ENCODE assay signal across 12 cellular contexts in genomic region chr14:105857223-105857815, GRCh38.
DNase-seq lines count a peak whose midpoint lies in the region; ATAC-seq, FAIRE-seq and TF ChIP-seq lines count a peak whose summit lies in the region.
"Had no signal": no experiment of that assay in that cellular context is flagged by ENCODE, and none has a peak within 500 bp of the region (broad histone marks: within the 10 kb centered on the region; RNA-seq: fewer than 3 reads in every experiment).

No MANE protein-coding gene starts in this region.

- H3K36me3 ChIP-seq in Loucy (ENCODE audit: insufficient read depth, low read length) (peaks cover 28% of the 10 kb centered on the region; the same call in 1 of the 2 replicates), GM12878 (ENCODE audit: control insufficient read depth in 2 of 2, insufficient read depth in 2 of 2, low read length in 1 of 2) (peaks cover 13 to 70% of the 10 kb centered on the region in 2 experiments), trophoblast cell (ENCODE audit: control insufficient read depth in 1 of 2, insufficient read depth in 2 of 2, low read length in 2 of 2) (no peaks in the 10 kb centered on the region), ascending aorta (no peaks in the 10 kb centered on the region)
- H3K36me3 ChIP-seq: esophagus muscularis mucosa had no signal

- no peak overlapping the region for H2BK12ac ChIP-seq in trophoblast cell (ENCODE audit: low read length)

- peak; percentile 10 for DNase-seq in D341Med (ENCODE audit: low spot score)
- DNase-seq in GM12878 (ENCODE audit: low read depth, low spot score) = no peak
- no peak for DNase-seq in trophoblast cell
- no peak for DNase-seq in NOMO-1 (lab: John Stamatoyannopoulos, UW; ENCODE audit: unreplicated experiment in 2 of 2)
- DNase-seq in occipital lobe (lab: John Stamatoyannopoulos, UW) = no peak
- no peak for DNase-seq in ascending aorta (ENCODE audit: low spot score in 2 of 2)
- DNase-seq: NCI-H1092, NCI-H524 had no signal

- H3K23ac ChIP-seq in trophoblast cell (ENCODE audit: low read length) = no peak overlapping the region

- H3K27me3 ChIP-seq in Loucy (ENCODE audit: insufficient read depth, low read length, poor library complexity, severe bottlenecking) = no peaks in the 10 kb centered on the region
- no peaks in the 10 kb centered on the region for H3K27me3 ChIP-seq in GM12878 (replicated peaks in 1 of 2; ENCODE audit: control insufficient read depth in 2 of 2, insufficient read depth in 2 of 2, low read length in 1 of 2)
- no peaks in the 10 kb centered on the region for H3K27me3 ChIP-seq in trophoblast cell (ENCODE audit: insufficient read depth, low read length)
- H3K27me3 ChIP-seq in ascending aorta = no peaks in the 10 kb centered on the region

- H3K18ac ChIP-seq in trophoblast cell (ENCODE audit: low read length) = no peak overlapping the region

- H2AK5ac ChIP-seq in trophoblast cell (ENCODE audit: low read length) = no peak overlapping the region

- H4K8ac ChIP-seq in trophoblast cell (ENCODE audit: low read depth, low read length) = no peak overlapping the region

- no peaks in the 10 kb centered on the region for H3K9me2 ChIP-seq in Loucy (replicated peaks; ENCODE audit: low read depth, low read length)

- H3K14ac ChIP-seq in trophoblast cell (ENCODE audit: low read length) = no peak overlapping the region

- RAD21 ChIA-PET in GM12878 (lab: Charles Lee; ENCODE audit: unreplicated experiment) = interaction anchor here (0.8 to 9.4 kb wide), 6 partner anchors 39 to 514 kb away, joined by 3 to 119 read pairs (median 12); no protein-coding TSS in a partner anchor

- no peaks in the 10 kb centered on the region for H3K79me1 ChIP-seq in trophoblast cell (ENCODE audit: low read length)

- WGBS in GM12878 (ENCODE audit: insufficient coverage, insufficient replicate concordance, low lambda C conversion rate, missing lambda C conversion rate) = no CpG with 5 or more reads among the region's 1 CpG
- WGBS in trophoblast cell (ENCODE audit: extremely low coverage, insufficient coverage, insufficient read length) = no CpG with 5 or more reads among the region's 1 CpG

- H2BK5ac ChIP-seq in trophoblast cell (ENCODE audit: low read depth, low read length, poor library complexity) = no peak overlapping the region

- peaks cover 50% of the 10 kb centered on the region for H3K4me1 ChIP-seq in Loucy (ENCODE audit: insufficient read depth, low read length, poor library complexity, severe bottlenecking)
- no peaks in the 10 kb centered on the region; the same call in 1 of the 2 replicates for H3K4me1 ChIP-seq in GM12878 (ENCODE audit: control insufficient read depth, insufficient read depth, low read length)
- H3K4me1 ChIP-seq in trophoblast cell (ENCODE audit: control insufficient read depth in 1 of 2, insufficient read depth in 2 of 2, low read length in 2 of 2) = no peaks in the 10 kb centered on the region
- H3K4me1 ChIP-seq in ascending aorta = no peaks in the 10 kb centered on the region
- H3K4me1 ChIP-seq: esophagus muscularis mucosa had no signal

- intact Hi-C loops in GM12878 (cut with micrococcal nuclease; ENCODE audit: unreplicated experiment) = no loop called here
- intact Hi-C loops in ascending aorta (cut with DNase I) = no loop called here

- H4K20me1 ChIP-seq in Loucy (ENCODE audit: insufficient read depth, low read length, poor library complexity, severe bottlenecking) = peaks cover 8% of the 10 kb centered on the region
- H4K20me1 ChIP-seq in GM12878 (ENCODE audit: control insufficient read depth, insufficient read depth) = no peaks in the 10 kb centered on the region

- H3K27ac ChIP-seq in GM12878 (ENCODE audit: control insufficient read depth, insufficient read depth) (peak overlapping the region; percentile 98), trophoblast cell (ENCODE audit: low read depth, low read length) (no peak overlapping the region), ascending aorta (no peak overlapping the region)
- H3K27ac ChIP-seq: esophagus muscularis mucosa had no signal

- TF ChIP-seq RAD21 in GM12878 (IDR thresholded peaks at IDR 0.05; ENCODE audit: insufficient read depth, low read depth, low read length) = no peak

- peaks cover 74% of the 10 kb centered on the region for H3K79me2 ChIP-seq in Loucy (ENCODE audit: insufficient read depth, low read length)
- H3K79me2 ChIP-seq in GM12878 (ENCODE audit: control insufficient read depth, insufficient read depth, low read length) = peaks cover 77% of the 10 kb centered on the region
- H3K79me2 ChIP-seq in trophoblast cell (ENCODE audit: control insufficient read depth, insufficient read depth, low read length, poor library complexity) = no peaks in the 10 kb centered on the region

- SMC1A ChIA-PET in GM12878 (lab: Charles Lee; ENCODE audit: uncharacterized antibody, unreplicated experiment) = interaction anchor here (1.1 to 5.2 kb wide), 7 partner anchors 38 to 451 kb away, joined by 3 to 25 read pairs (median 4); no protein-coding TSS in a partner anchor

- H2AFZ ChIP-seq in Loucy (ENCODE audit: low read length) (no peak overlapping the region), GM12878 (ENCODE audit: control insufficient read depth, low read depth, low read length) (no peak overlapping the region), trophoblast cell (ENCODE audit: insufficient read depth, low read length, poor library complexity) (no peak overlapping the region)

- no peak overlapping the region for H3K4ac ChIP-seq in trophoblast cell (ENCODE audit: low read depth, low read length)

- ATAC-seq in GM12878 (peak; percentile 2), GM21825 (IDR thresholded peaks at IDR 0.05; ENCODE audit: unreplicated experiment) (no peak)

- FAIRE-seq in GM12878 (lab: Jason Lieb, UNC) = no peak
- FAIRE-seq: D721Med had no signal

- TF ChIP-seq POLR2A in GM12878 (IDR thresholded peaks at IDR 0.05; ENCODE audit: low read depth, low read length) = peak; percentile 63

- TF ChIP-seq CTCF in Loucy (conservative IDR thresholded peaks at IDR 0.05; ENCODE audit: low read length) (no peak), GM12878 (IDR thresholded peaks at IDR 0.05 in 2 of 3, conservative IDR thresholded peaks at IDR 0.05 in 1 of 3; ENCODE audit: control insufficient read depth in 2 of 3, extremely low read depth in 1 of 3, insufficient read depth in 1 of 3, low read depth in 3 of 3, low read length in 3 of 3) (no peak), ascending aorta (IDR thresholded peaks at IDR 0.05) (no peak)

- no peak overlapping the region for H2BK120ac ChIP-seq in trophoblast cell (ENCODE audit: insufficient read depth, low read length, poor library complexity)

- no peak for TF ChIP-seq EP300 in GM12878 (IDR thresholded peaks at IDR 0.05; ENCODE audit: borderline replicate concordance in 1 of 2, control insufficient read depth in 1 of 2, low read depth in 2 of 2, low read length in 2 of 2)

- H4K12ac ChIP-seq in trophoblast cell (ENCODE audit: low read depth, low read length) = no peak overlapping the region

- peak overlapping the region; percentile 75 for H3K4me3 ChIP-seq in Loucy (ENCODE audit: low read length, poor library complexity, severe bottlenecking)
- peak overlapping the region; percentile 47; the same call in 1 of the 2 replicates for H3K4me3 ChIP-seq in GM12878
- H3K4me3 ChIP-seq in trophoblast cell (ENCODE audit: low read depth, low read length) = peak overlapping the region; percentile 21
- no peak overlapping the region for H3K4me3 ChIP-seq in ascending aorta
- H3K4me3 ChIP-seq: esophagus muscularis mucosa had no signal

- BruUV-seq in GM12878 (replicated peaks; lab: Mats Ljungman, UMichigan) = no TSS peak

- in situ Hi-C loops in GM12878 (cut with MboI) = loop anchor here (25.0 kb wide), 1 partner anchor 680 kb away; no protein-coding TSS in a partner anchor

- H3K9ac ChIP-seq in Loucy (ENCODE audit: low read depth, low read length, poor library complexity, severe bottlenecking) (peak overlapping the region; percentile 80), GM12878 (ENCODE audit: control insufficient read depth, insufficient read depth, low read length) (peak overlapping the region; percentile 100), trophoblast cell (ENCODE audit: low read length) (no peak overlapping the region)

- CTCF ChIA-PET in GM12878 (lab: Yijun Ruan, JAX) = interaction anchor here (0.5 to 8.2 kb wide), 13 partner anchors 25 to 560 kb away, joined by 3 to 180 read pairs (median 5); no protein-coding TSS in a partner anchor

- H3F3A ChIP-seq in Loucy (ENCODE audit: low read depth) = peaks cover 18% of the 10 kb centered on the region

- H3K4me2 ChIP-seq in Loucy (ENCODE audit: low read depth, low read length, poor library complexity, severe bottlenecking) (peak overlapping the region; percentile 92), GM12878 (ENCODE audit: control insufficient read depth, insufficient read depth) (peak overlapping the region; percentile 71), trophoblast cell (ENCODE audit: low read length) (no peak overlapping the region)

- POLR2A ChIA-PET in GM12878 (lab: Charles Lee) = interaction anchor here (1.3 to 8.5 kb wide), 4 partner anchors 10 to 415 kb away, joined by 3 to 88 read pairs (median 8); no protein-coding TSS in a partner anchor

- H3K9me3 ChIP-seq in Loucy (ENCODE audit: insufficient read depth, low read depth, low read length) (no peaks in the 10 kb centered on the region), GM12878 (replicated peaks; ENCODE audit: control insufficient read depth, insufficient read depth, low read length) (no peaks in the 10 kb centered on the region; the same call in none of the 3 replicates), trophoblast cell (ENCODE audit: insufficient read depth, low read depth, low read length) (peaks cover 86% of the 10 kb centered on the region), ascending aorta (no peaks in the 10 kb centered on the region)
- H3K9me3 ChIP-seq: esophagus muscularis mucosa had no signal

- no peak overlapping the region for H4K91ac ChIP-seq in trophoblast cell (ENCODE audit: low read depth, low read length)

TF ChIP-seq in GM12878, 131 proteins besides CTCF, POLR2A, EP300 and RAD21 (continues in another document):
- TF ChIP-seq KAT2A (conservative IDR thresholded peaks at IDR 0.05; ENCODE audit: control insufficient read depth, low read depth, low read length) (no peak), MLLT1 (IDR thresholded peaks at IDR 0.05) (peak; percentile 12; the same call in 1 of the 2 replicates)

Comparison
In these comparisons a context has a peak if more than half of its experiments do, and no peak if none do; other contexts are left out.
1. H3K4me3 ChIP-seq: peak in Loucy (single experiment), GM12878 (single experiment) and trophoblast cell (single experiment); none in ascending aorta (0 of 2).